In the genomic region with DNA sequence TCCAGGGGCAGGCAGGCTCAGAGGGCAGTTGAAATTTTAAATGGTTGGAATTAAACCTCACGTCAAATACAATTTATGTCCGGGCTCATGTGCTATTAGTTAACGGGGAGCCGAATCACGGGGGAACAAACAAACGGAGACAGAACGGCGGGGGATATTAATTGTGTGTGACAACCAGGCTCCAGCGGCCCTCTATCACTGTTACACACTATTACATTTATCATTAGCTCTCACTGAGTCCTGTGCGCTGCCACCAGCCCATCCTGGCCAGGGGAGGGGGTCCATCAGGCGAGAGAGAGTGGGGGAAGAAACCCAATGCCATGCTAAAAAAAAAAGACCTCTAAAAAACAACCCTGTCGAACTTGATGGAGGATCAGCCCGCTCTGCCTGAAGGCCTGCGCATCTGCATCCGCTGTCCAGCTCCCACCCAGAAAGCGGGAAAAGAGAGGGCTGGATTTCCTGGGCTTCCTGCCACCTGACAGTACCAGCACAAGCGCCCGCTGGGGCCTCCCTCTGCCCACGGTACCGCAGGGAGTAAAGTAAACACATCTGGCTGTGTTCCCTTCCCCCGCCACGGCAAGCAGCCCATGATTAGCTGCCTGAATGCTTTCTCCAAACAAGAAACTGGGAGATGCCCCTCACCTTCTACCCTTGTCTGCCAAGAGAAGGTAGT, we compare ENCODE assay signal across 2 cellular contexts.
A peak's percentile ranks its signal among the peaks of the same experiment; 100 is the strongest.
TF ChIP-seq lines count a peak whose summit lies in the region.

No MANE protein-coding gene starts in this region.

TF ChIP-seq in IMR-90, 13 proteins besides CTCF, POLR2A, EP300 and RAD21:
- TF ChIP-seq, protein P1, sequence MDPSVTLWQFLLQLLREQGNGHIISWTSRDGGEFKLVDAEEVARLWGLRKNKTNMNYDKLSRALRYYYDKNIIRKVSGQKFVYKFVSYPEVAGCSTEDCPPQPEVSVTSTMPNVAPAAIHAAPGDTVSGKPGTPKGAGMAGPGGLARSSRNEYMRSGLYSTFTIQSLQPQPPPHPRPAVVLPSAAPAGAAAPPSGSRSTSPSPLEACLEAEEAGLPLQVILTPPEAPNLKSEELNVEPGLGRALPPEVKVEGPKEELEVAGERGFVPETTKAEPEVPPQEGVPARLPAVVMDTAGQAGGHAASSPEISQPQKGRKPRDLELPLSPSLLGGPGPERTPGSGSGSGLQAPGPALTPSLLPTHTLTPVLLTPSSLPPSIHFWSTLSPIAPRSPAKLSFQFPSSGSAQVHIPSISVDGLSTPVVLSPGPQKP (IDR thresholded peaks at IDR 0.05; ENCODE audit: borderline replicate concordance, low read depth, low read length): no peak
- TF ChIP-seq CHD1 (IDR thresholded peaks at IDR 0.05; ENCODE audit: low read depth, low read length): no peak
- TF ChIP-seq RCOR1 (IDR thresholded peaks at IDR 0.05; ENCODE audit: insufficient replicate concordance, low read length): no peak
TF ChIP-seq in IMR-90: peak in this region for 0.

TF ChIP-seq in H1, 55 proteins besides CTCF, POLR2A, EP300 and RAD21:
- TF ChIP-seq, protein P2, sequence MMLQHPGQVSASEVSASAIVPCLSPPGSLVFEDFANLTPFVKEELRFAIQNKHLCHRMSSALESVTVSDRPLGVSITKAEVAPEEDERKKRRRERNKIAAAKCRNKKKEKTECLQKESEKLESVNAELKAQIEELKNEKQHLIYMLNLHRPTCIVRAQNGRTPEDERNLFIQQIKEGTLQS (IDR thresholded peaks at IDR 0.05; ENCODE audit: insufficient read depth, low read depth, low read length): no peak
- TF ChIP-seq RXRA (IDR thresholded peaks at IDR 0.05; ENCODE audit: insufficient read depth, low read depth, low read length) (no peak), BRCA1 (IDR thresholded peaks at IDR 0.05; ENCODE audit: low read depth, low read length) (no peak), GTF2F1 (IDR thresholded peaks at IDR 0.05; ENCODE audit: borderline replicate concordance, low read depth, low read length) (no peak), SIN3A (conservative IDR thresholded peaks at IDR 0.05 in 1 of 2, IDR thresholded peaks at IDR 0.05 in 1 of 2; ENCODE audit: low read depth in 1 of 2, low read length in 2 of 2) (peak in 1 of 2 experiments; percentile 27; a peak in 1 of 4 replicates), CBX5 (IDR thresholded peaks at IDR 0.05; ENCODE audit: low read depth, low read length) (no peak), JUND (IDR thresholded peaks at IDR 0.05; ENCODE audit: low read length) (no peak), KDM1A (IDR thresholded peaks at IDR 0.05; ENCODE audit: borderline replicate concordance, low read length) (no peak)
- TF ChIP-seq, protein P3, sequence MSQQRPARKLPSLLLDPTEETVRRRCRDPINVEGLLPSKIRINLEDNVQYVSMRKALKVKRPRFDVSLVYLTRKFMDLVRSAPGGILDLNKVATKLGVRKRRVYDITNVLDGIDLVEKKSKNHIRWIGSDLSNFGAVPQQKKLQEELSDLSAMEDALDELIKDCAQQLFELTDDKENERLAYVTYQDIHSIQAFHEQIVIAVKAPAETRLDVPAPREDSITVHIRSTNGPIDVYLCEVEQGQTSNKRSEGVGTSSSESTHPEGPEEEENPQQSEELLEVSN (IDR thresholded peaks at IDR 0.05): peak; percentile 65
